ENCODE assay signal across 29 cellular contexts in the genomic region with DNA sequence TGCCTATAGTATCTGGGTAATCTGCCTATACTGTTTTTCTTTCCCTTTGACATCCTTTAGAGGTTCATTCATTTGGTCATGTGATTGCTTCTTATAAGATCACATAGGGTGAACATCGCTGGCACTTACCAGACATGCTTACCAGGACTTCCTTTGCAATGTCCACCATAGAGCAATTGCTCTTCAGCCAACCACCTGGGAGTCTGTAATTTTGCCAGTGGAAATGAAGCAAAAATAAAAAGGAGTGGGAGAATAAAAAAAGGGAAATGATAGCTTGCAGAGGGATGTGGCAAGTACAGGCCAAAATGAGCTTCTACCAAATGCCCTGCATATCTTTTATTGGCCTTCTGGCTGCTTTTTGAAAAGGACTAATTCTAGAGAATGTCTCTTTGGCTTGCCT.
"Had no signal": no experiment of that assay in that cellular context is flagged by ENCODE, and none has a peak within 500 bp of the region (broad histone marks: within the 10 kb centered on the region; RNA-seq: fewer than 3 reads in every experiment).

No MANE protein-coding gene starts in this region.

- H3K27ac Mint-ChIP-seq: naive thymus-derived CD4-positive, alpha-beta T cell; stimulated activated effector memory CD8-positive, alpha-beta T cell treated with anti-CD3 and anti-CD28 coated beads, Interleukin-12 subunit alpha, Interleukin-12 subunit beta, amount 100 ng/mL, for 72 hours; type B pancreatic cell had no signal

- ATAC-seq: heart right ventricle; left cardiac atrium; left lung; naive thymus-derived CD4-positive, alpha-beta T cell; psoas muscle; right cardiac atrium; stimulated activated effector memory CD8-positive, alpha-beta T cell treated with anti-CD3 and anti-CD28 coated beads, Interleukin-12 subunit alpha, Interleukin-12 subunit beta, amount 100 ng/mL, for 72 hours; stimulated activated naive CD8-positive, alpha-beta T cell treated with anti-CD3 and anti-CD28 coated beads, Interleukin-15, Interleukin-2, amounts not matched to agents 100 U/mL and 50 U/mL, for 24 hours had no signal

- DNase-seq: dermis blood vessel endothelial cell; effector memory CD4-positive, alpha-beta T cell; erythroblast; esophagus squamous epithelium; foreskin melanocyte; glutamatergic neuron; heart right ventricle; hippocampal formation; left cardiac atrium; left lung; mesenchymal stem cell; midbrain; naive thymus-derived CD4-positive, alpha-beta T cell; nucleus accumbens; ovary; posterior cingulate gyrus; psoas muscle; right cardiac atrium; sigmoid colon; stimulated activated CD4-positive, alpha-beta T cell treated with anti-CD3 and anti-CD28 coated beads, Interleukin-2, amount 100 ng/mL, for 24 hours; stimulated activated CD4-positive, alpha-beta T cell treated with anti-CD3 and anti-CD28 coated beads, Interleukin-4, amount 100 ng/mL, for 24 hours; stimulated activated naive CD8-positive, alpha-beta T cell treated with anti-CD3 and anti-CD28 coated beads, Interleukin-15, Interleukin-2, amounts not matched to agents 100 U/mL and 50 U/mL, for 24 hours; testis; tibial artery had no signal

- H3K27ac ChIP-seq: coronary artery, esophagus squamous epithelium, left lung, neural progenitor cell, ovary, psoas muscle, sigmoid colon, testis, tibial artery had no signal

- H3K27me3 ChIP-seq: esophagus squamous epithelium, heart right ventricle, left lung, neural progenitor cell, ovary, sigmoid colon, testis, tibial artery had no signal

- H3K4me3 Mint-ChIP-seq: naive thymus-derived CD4-positive, alpha-beta T cell; nephron; neural progenitor cell; stimulated activated effector memory CD8-positive, alpha-beta T cell treated with anti-CD3 and anti-CD28 coated beads, Interleukin-12 subunit alpha, Interleukin-12 subunit beta, amount 100 ng/mL, for 72 hours; type B pancreatic cell had no signal

- H2AFZ ChIP-seq: neural progenitor cell had no signal

- H3K4me2 ChIP-seq: neural progenitor cell had no signal

- H3K9ac ChIP-seq: neural progenitor cell had no signal

- H3K4me1 ChIP-seq: esophagus squamous epithelium, heart right ventricle, left lung, psoas muscle, testis, tibial artery had no signal

- H3K4me3 ChIP-seq: coronary artery, esophagus squamous epithelium, heart right ventricle, left lung, neural progenitor cell, ovary, psoas muscle, sigmoid colon, testis, tibial artery had no signal

- H3K36me3 Mint-ChIP-seq: naive thymus-derived CD4-positive, alpha-beta T cell; neural progenitor cell; stimulated activated effector memory CD8-positive, alpha-beta T cell treated with anti-CD3 and anti-CD28 coated beads, Interleukin-12 subunit alpha, Interleukin-12 subunit beta, amount 100 ng/mL, for 72 hours; type B pancreatic cell had no signal

- H3K36me3 ChIP-seq: esophagus squamous epithelium, heart right ventricle, left lung, neural progenitor cell, ovary, sigmoid colon, tibial artery had no signal

- H3K9me3 ChIP-seq: esophagus squamous epithelium, heart right ventricle, left lung, ovary, psoas muscle, sigmoid colon, testis, tibial artery had no signal

- H3K4me1 Mint-ChIP-seq: naive thymus-derived CD4-positive, alpha-beta T cell; nephron; stimulated activated effector memory CD8-positive, alpha-beta T cell treated with anti-CD3 and anti-CD28 coated beads, Interleukin-12 subunit alpha, Interleukin-12 subunit beta, amount 100 ng/mL, for 72 hours had no signal

- H3K27me3 Mint-ChIP-seq: naive thymus-derived CD4-positive, alpha-beta T cell had no signal

- H3K9me3 Mint-ChIP-seq: nephron, neural progenitor cell, type B pancreatic cell had no signal
